ENCODE assay signal across 1 cellular context in genomic region chr12:111595341-111595835, GRCh38.
TF ChIP-seq lines count a peak whose summit lies in the region.

No MANE protein-coding gene starts in this region.

TF ChIP-seq in K562, 482 proteins besides CTCF, POLR2A, EP300 and RAD21:
- TF ChIP-seq PRDM10 (IDR thresholded peaks at IDR 0.05; ENCODE audit: partially characterized antibody) (peak; percentile 64), MLLT1 (IDR thresholded peaks at IDR 0.05) (0 out of 4 replicates have a peak, but pooled peaks of 1 of the 2 experiments have one; percentile 33)
